ENCODE assay signal across 19 cellular contexts in the genomic region with DNA sequence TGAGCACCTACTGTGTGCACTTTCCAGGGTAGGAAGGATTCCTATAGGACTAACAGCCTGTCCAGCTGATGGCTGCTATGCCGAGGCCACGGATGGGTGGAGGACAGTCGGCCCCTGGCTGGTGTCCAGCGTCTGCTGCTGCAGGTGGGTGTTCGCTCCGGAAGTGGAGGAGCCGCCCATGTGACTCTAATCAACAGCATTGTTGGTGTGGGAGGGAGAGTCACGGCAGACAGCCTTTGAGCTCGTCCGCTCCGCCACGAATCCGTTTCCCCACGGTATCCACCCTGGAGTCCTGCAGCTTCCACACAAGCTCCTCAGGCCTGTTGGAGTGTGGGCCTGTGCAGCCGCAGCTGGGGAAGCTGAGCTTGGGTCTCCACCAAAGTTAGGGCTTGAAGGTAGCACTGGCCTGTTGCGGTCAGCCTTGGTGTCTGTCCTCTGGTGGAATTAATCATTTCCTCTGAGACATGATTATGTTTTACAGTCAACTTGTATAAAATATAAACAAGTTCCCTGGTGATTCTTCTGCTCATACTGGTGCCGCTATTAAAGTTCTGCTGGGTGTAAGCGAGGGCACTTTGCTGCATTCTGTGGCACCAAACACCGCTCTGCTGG.
A peak's percentile ranks its signal among the peaks of the same experiment; 100 is the strongest.
DNase-seq lines count a peak whose midpoint lies in the region; ATAC-seq and FAIRE-seq lines count a peak whose summit lies in the region.
"Had no signal": no experiment of that assay in that cellular context is flagged by ENCODE, and none has a peak within 500 bp of the region (broad histone marks: within the 10 kb centered on the region; RNA-seq: fewer than 3 reads in every experiment).

No MANE protein-coding gene starts in this region.

- no peak for FAIRE-seq in frontal cortex (lab: Jason Lieb, UNC)

- DNase-seq in NCI-H1417 (lab: John Stamatoyannopoulos, UW), result peak; percentile 54 to 85 (median 82)
- no peak for DNase-seq in NCI-H1417 treated with DMSO at 0.1 percent for 48 hours (lab: John Stamatoyannopoulos, UW)
- DNase-seq in NCI-H1105 treated with DMSO at 0.1 percent for 48 hours (lab: John Stamatoyannopoulos, UW), result peak; percentile 78
- peak; percentile 41 to 43 for DNase-seq in SHP77 (lab: John Stamatoyannopoulos, UW)
- peak; percentile 43 for DNase-seq in renal cortical epithelial cell (ENCODE audit: low read depth)
- DNase-seq in frontal cortex (ENCODE audit: low spot score in 2 of 2), result no peak
- DNase-seq: activated CD4-positive, CD25-positive, alpha-beta regulatory T cell treated with anti-CD3 and anti-CD28 coated beads, Interleukin-2, amount 50 U/mL, for 72 hours; activated naive CD8-positive, alpha-beta T cell treated with anti-CD3 and anti-CD28 coated beads, Interleukin-2, amount 10 ng/mL, durations not matched to agents 7 days and 5 days; Caco-2; immature natural killer cell; Karpas-422; NCI-H1048; NCI-H524; occipital lobe; right lobe of liver had no signal

- ATAC-seq in HG03342 (IDR thresholded peaks at IDR 0.05; ENCODE audit: unreplicated experiment) (no peak), HG03521 (IDR thresholded peaks at IDR 0.05; ENCODE audit: unreplicated experiment) (no peak)
- ATAC-seq: SK-N-SH treated with all-trans-retinoic acid at 6 μM for 48 hours; stimulated activated memory B cell treated with anti-CD40 and anti-IgM and Interleukin-4, amounts not matched to agents 10 μg/mL and 1 μg/mL and 100 μg/mL, for 72 hours had no signal

Comparison
In these comparisons a context has a peak if more than half of its experiments do, and no peak if none do; other contexts are left out.
1. DNase-seq: peak in NCI-H1417 (3 of 3), NCI-H1105 treated with DMSO at 0.1 percent for 48 hours (single experiment), SHP77 (2 of 2) and renal cortical epithelial cell (single experiment); none in NCI-H1417 treated with DMSO at 0.1 percent for 48 hours (single experiment) and frontal cortex (0 of 2).